Comparison of ENCODE assay signal across 20 cellular contexts in the genomic region with DNA sequence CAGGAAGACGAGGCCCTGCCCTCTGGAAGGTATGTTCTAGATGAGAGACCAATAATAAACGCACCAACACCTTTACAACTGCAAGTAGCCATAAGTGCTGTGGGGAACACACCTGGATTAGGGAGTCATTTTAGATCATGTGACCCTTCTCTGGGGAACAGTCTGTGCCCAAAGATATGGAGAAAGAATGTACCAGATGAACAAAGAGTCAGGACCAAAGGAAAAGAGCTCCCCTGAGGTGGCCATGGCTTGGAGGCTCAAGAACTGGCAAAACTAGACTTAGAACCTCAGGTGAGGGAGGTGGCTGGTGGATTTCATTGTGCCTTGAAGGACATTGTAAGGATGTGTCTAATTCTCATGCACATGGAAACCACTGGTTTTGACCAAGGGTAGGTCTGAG. TPM values are rescaled to one million over a fixed set of nuclear protein-coding genes. Genes with fewer than 3 reads are reported as not detected.
DNase-seq lines count a peak whose midpoint lies in the region; ATAC-seq and TF ChIP-seq lines count a peak whose summit lies in the region.
"Had no signal": no experiment of that assay in that cellular context is flagged by ENCODE, and none has a peak within 500 bp of the region (broad histone marks: within the 10 kb centered on the region; RNA-seq: fewer than 3 reads in every experiment).

No MANE protein-coding gene starts in this region.

- H3K9me3 Mint-ChIP-seq in activated CD8-positive, alpha-beta T cell treated with anti-CD3 and anti-CD28 coated beads, Interleukin-2, amount 10 ng/mL, durations not matched to agents 7 days and 5 days (ENCODE audit: insufficient read depth), result no peaks in the 10 kb centered on the region
- no peaks in the 10 kb centered on the region for H3K9me3 Mint-ChIP-seq in activated CD8-positive, alpha-beta T cell treated with anti-CD3 and anti-CD28 coated beads for 36 hours
- no peaks in the 10 kb centered on the region for H3K9me3 Mint-ChIP-seq in activated T-helper 17 cell treated with anti-CD3 and anti-CD28 coated beads, Interleukin-2, amount 50 U/mL, for 72 hours
- H3K9me3 Mint-ChIP-seq in neural crest cell (no peaks in the 10 kb centered on the region), type B pancreatic cell (no peaks in the 10 kb centered on the region)

- CTCF ChIA-PET in activated CD8-positive, alpha-beta T cell treated with anti-CD3 and anti-CD28 coated beads, Interleukin-2, amount 10 ng/mL, durations not matched to agents 7 days and 5 days (lab: Charles Lee), result no interaction called here
- CTCF ChIA-PET in activated CD8-positive, alpha-beta T cell treated with anti-CD3 and anti-CD28 coated beads for 36 hours (lab: Charles Lee), result interaction anchor here (1.3 to 1.5 kb wide), 2 partner anchors 26 to 66 kb away, joined by 3 to 4 read pairs; no protein-coding TSS in a partner anchor

- H3K36me3 Mint-ChIP-seq in activated CD8-positive, alpha-beta T cell treated with anti-CD3 and anti-CD28 coated beads, Interleukin-2, amount 10 ng/mL, durations not matched to agents 7 days and 5 days (ENCODE audit: low read depth), result no peaks in the 10 kb centered on the region
- no peaks in the 10 kb centered on the region for H3K36me3 Mint-ChIP-seq in activated CD8-positive, alpha-beta T cell treated with anti-CD3 and anti-CD28 coated beads for 36 hours (ENCODE audit: low read depth)
- H3K36me3 Mint-ChIP-seq in activated T-helper 17 cell treated with anti-CD3 and anti-CD28 coated beads, Interleukin-2, amount 50 U/mL, for 72 hours (ENCODE audit: low read depth), result no peaks in the 10 kb centered on the region
- H3K36me3 Mint-ChIP-seq in neural crest cell (ENCODE audit: low read depth), result peaks cover 5% of the 10 kb centered on the region
- H3K36me3 Mint-ChIP-seq in type B pancreatic cell, result no peaks in the 10 kb centered on the region

- POLR2A ChIA-PET in activated CD8-positive, alpha-beta T cell treated with anti-CD3 and anti-CD28 coated beads, Interleukin-2, amount 10 ng/mL, durations not matched to agents 7 days and 5 days (lab: Charles Lee), result no interaction called here
- POLR2A ChIA-PET in activated CD8-positive, alpha-beta T cell treated with anti-CD3 and anti-CD28 coated beads for 36 hours (lab: Charles Lee), result no interaction called here

- TF ChIP-seq CTCF in activated CD8-positive, alpha-beta T cell treated with anti-CD3 and anti-CD28 coated beads for 36 hours (IDR thresholded peaks at IDR 0.05), result no peak
- TF ChIP-seq CTCF in neural crest cell (conservative IDR thresholded peaks at IDR 0.05) (no peak), type B pancreatic cell (conservative IDR thresholded peaks at IDR 0.05) (no peak)

- H3K4me1 Mint-ChIP-seq in activated CD8-positive, alpha-beta T cell treated with anti-CD3 and anti-CD28 coated beads, Interleukin-2, amount 10 ng/mL, durations not matched to agents 7 days and 5 days (ENCODE audit: low read depth), result peaks cover 2% of the 10 kb centered on the region
- H3K4me1 Mint-ChIP-seq in activated CD8-positive, alpha-beta T cell treated with anti-CD3 and anti-CD28 coated beads for 36 hours (ENCODE audit: low read depth), result peaks cover 4% of the 10 kb centered on the region
- peaks cover 7% of the 10 kb centered on the region for H3K4me1 Mint-ChIP-seq in activated T-helper 17 cell treated with anti-CD3 and anti-CD28 coated beads, Interleukin-2, amount 50 U/mL, for 72 hours
- H3K4me1 Mint-ChIP-seq in neural crest cell (peaks cover 7% of the 10 kb centered on the region), type B pancreatic cell (ENCODE audit: unreplicated experiment) (no peaks in the 10 kb centered on the region)

- no peak for DNase-seq in activated CD8-positive, alpha-beta T cell treated with anti-CD3 and anti-CD28 coated beads, Interleukin-2, amount 10 ng/mL, durations not matched to agents 7 days and 5 days
- no peak for DNase-seq in activated CD8-positive, alpha-beta T cell treated with anti-CD3 and anti-CD28 coated beads for 36 hours
- no peak for DNase-seq in neural crest cell (ENCODE audit: low read depth, low spot score)
- no peak for DNase-seq in type B pancreatic cell (ENCODE audit: extremely low spot score, unreplicated experiment)
- no peak for DNase-seq in SIG-M5 (lab: John Stamatoyannopoulos, UW)
- DNase-seq in stimulated activated naive CD4-positive, alpha-beta T cell treated with Interleukin-2 at 50 U/mL for 16 hours (lab: John Stamatoyannopoulos, UW), result no peak
- DNase-seq: H9, Karpas-422, NCI-H1417 treated with DMSO at 0.1 percent for 48 hours, NCI-H187 treated with DMSO at 0.1 percent for 48 hours, NCI-H2227 treated with DMSO at 0.1 percent for 48 hours, NCI-H510A treated with DMSO at 0.1 percent for 48 hours, NCI-H774, OCI-M1 had no signal

- H3K27ac Mint-ChIP-seq in activated CD8-positive, alpha-beta T cell treated with anti-CD3 and anti-CD28 coated beads, Interleukin-2, amount 10 ng/mL, durations not matched to agents 7 days and 5 days, result no peak overlapping the region
- no peak overlapping the region for H3K27ac Mint-ChIP-seq in activated CD8-positive, alpha-beta T cell treated with anti-CD3 and anti-CD28 coated beads for 36 hours
- no peak overlapping the region for H3K27ac Mint-ChIP-seq in activated T-helper 17 cell treated with anti-CD3 and anti-CD28 coated beads, Interleukin-2, amount 50 U/mL, for 72 hours
- H3K27ac Mint-ChIP-seq in neural crest cell (ENCODE audit: unreplicated experiment) (no peak overlapping the region), type B pancreatic cell (peak overlapping the region; percentile 21)
- H3K27ac Mint-ChIP-seq: H9 had no signal

- H3K27me3 Mint-ChIP-seq in activated CD8-positive, alpha-beta T cell treated with anti-CD3 and anti-CD28 coated beads, Interleukin-2, amount 10 ng/mL, durations not matched to agents 7 days and 5 days (ENCODE audit: low read depth), result peaks cover 71% of the 10 kb centered on the region
- H3K27me3 Mint-ChIP-seq in activated CD8-positive, alpha-beta T cell treated with anti-CD3 and anti-CD28 coated beads for 36 hours, result peaks cover 55% of the 10 kb centered on the region
- H3K27me3 Mint-ChIP-seq in activated T-helper 17 cell treated with anti-CD3 and anti-CD28 coated beads, Interleukin-2, amount 50 U/mL, for 72 hours, result peaks cover 42% of the 10 kb centered on the region
- H3K27me3 Mint-ChIP-seq in neural crest cell (ENCODE audit: low read depth), result peaks cover 95% of the 10 kb centered on the region
- peaks cover 88% of the 10 kb centered on the region for H3K27me3 Mint-ChIP-seq in type B pancreatic cell

- ATAC-seq in activated CD8-positive, alpha-beta T cell treated with anti-CD3 and anti-CD28 coated beads, Interleukin-2, amount 10 ng/mL, durations not matched to agents 7 days and 5 days, result no peak
- ATAC-seq in activated CD8-positive, alpha-beta T cell treated with anti-CD3 and anti-CD28 coated beads for 36 hours, result no peak
- no peak for ATAC-seq in activated T-helper 17 cell treated with anti-CD3 and anti-CD28 coated beads, Interleukin-2, amount 50 U/mL, for 72 hours (replicated peaks)

- intact Hi-C loops in activated CD8-positive, alpha-beta T cell treated with anti-CD3 and anti-CD28 coated beads for 36 hours (cut with micrococcal nuclease), result no loop called here

- peak overlapping the region; percentile 10 for H3K4me3 Mint-ChIP-seq in activated CD8-positive, alpha-beta T cell treated with anti-CD3 and anti-CD28 coated beads, Interleukin-2, amount 10 ng/mL, durations not matched to agents 7 days and 5 days
- H3K4me3 Mint-ChIP-seq in activated CD8-positive, alpha-beta T cell treated with anti-CD3 and anti-CD28 coated beads for 36 hours, result no peak overlapping the region
- H3K4me3 Mint-ChIP-seq in activated T-helper 17 cell treated with anti-CD3 and anti-CD28 coated beads, Interleukin-2, amount 50 U/mL, for 72 hours, result peak overlapping the region; percentile 1
- H3K4me3 Mint-ChIP-seq in neural crest cell (peak overlapping the region; percentile 80), type B pancreatic cell (peak overlapping the region; percentile 21)
- H3K4me3 Mint-ChIP-seq: B cell had no signal

RNA-seq across cellular contexts. Expression of a gene that starts 10.3 kb away (rescaled TPM):
- not detected for total RNA-seq in activated CD8-positive, alpha-beta T cell treated with anti-CD3 and anti-CD28 coated beads, Interleukin-2, amount 10 ng/mL, durations not matched to agents 7 days and 5 days
- not detected for total RNA-seq in activated CD8-positive, alpha-beta T cell treated with anti-CD3 and anti-CD28 coated beads for 36 hours
- total RNA-seq in activated T-helper 17 cell treated with anti-CD3 and anti-CD28 coated beads, Interleukin-2, amount 50 U/mL, for 72 hours, result not detected
- total RNA-seq in neural crest cell (7.2 and 8.2 TPM in 2 replicates), type B pancreatic cell (ENCODE audit: low replicate concordance) (0.07 and 0.94 TPM in 2 replicates)
- total RNA-seq: A172, B cell, HT-29, MCF 10A, RPMI7951 had no signal
